10 cellular contexts compared by ENCODE assay signal in the genomic region with DNA sequence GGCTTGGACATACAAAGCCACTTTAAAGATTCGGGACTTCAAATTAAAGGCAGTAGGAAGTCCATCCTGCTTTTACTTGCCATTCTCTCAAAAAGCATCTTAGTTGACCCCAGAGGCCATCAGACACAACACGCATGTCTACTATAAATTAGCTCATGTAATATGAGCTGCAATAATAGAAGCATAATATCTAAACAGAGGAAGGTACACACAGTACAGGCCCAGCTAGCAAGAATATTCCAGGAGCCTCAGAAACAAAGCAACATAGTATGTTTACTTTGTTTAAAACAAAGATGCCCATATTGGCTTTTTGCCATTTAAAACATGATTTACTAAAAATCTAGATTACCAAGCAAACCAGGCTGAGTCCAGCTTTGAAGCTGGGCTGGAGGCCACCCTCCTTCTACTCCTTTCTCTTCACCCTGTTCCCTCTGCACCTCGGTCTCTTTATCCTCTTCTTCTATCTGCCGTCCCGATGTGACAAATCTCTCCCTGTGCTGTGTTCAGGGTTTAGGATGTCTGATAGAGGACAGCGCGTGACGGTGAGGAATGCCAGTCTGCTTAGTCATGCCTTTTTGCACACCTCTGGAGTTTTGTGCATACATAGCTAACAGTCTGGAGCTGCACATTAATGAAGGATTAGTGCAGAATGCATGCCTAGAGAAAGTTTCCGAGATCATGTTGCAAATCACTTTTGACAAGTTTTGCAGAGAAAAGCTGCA. TPM values are rescaled to one million over a fixed set of nuclear protein-coding genes. Genes with fewer than 3 reads are reported as not detected.
DNase-seq lines count a peak whose midpoint lies in the region; ATAC-seq and TF ChIP-seq lines count a peak whose summit lies in the region.
"Had no signal": no experiment of that assay in that cellular context is flagged by ENCODE, and none has a peak within 500 bp of the region (broad histone marks: within the 10 kb centered on the region; RNA-seq: fewer than 3 reads in every experiment).

No MANE protein-coding gene starts in this region.

- peak; percentile 82 for ATAC-seq in SK-N-SH treated with all-trans-retinoic acid at 6 μM for 48 hours
- no peak for ATAC-seq in HG03520 (IDR thresholded peaks at IDR 0.05; ENCODE audit: unreplicated experiment)

- H3K27me3 ChIP-seq in HAP-1 (ENCODE audit: low read depth) = no peaks in the 10 kb centered on the region

- peaks cover 28% of the 10 kb centered on the region for H3K4me1 ChIP-seq in HAP-1

- H3K36me3 ChIP-seq in HAP-1 (replicated peaks) = no peaks in the 10 kb centered on the region

- in situ Hi-C loops in HAP-1 (cut with MboI; ENCODE audit: low sequenced_read_pairs) = no loop called here

- H3K9me3 ChIP-seq in HAP-1 = no peaks in the 10 kb centered on the region

- no peak overlapping the region for H3K4me3 ChIP-seq in HAP-1

- DNase-seq in HAP-1 (ENCODE audit: low spot score in 2 of 2) (peak; percentile 72 to 84), glomerular visceral epithelial cell (ENCODE audit: extremely low spot score) (peak; percentile 66), renal cortical epithelial cell (ENCODE audit: low read depth) (peak; percentile 66), NCI-H2196 treated with DMSO at 0.1 percent for 48 hours (lab: John Stamatoyannopoulos, UW; ENCODE audit: unreplicated experiment) (no peak), GF-D8 (lab: John Stamatoyannopoulos, UW) (no peak), GM19238 (ENCODE audit: insufficient read length, low spot score) (no peak)
- DNase-seq: activated naive CD4-positive, alpha-beta T cell; KG1 had no signal

TF ChIP-seq in SK-N-SH treated with all-trans-retinoic acid at 6 μM for 48 hours, 23 proteins besides CTCF, POLR2A, EP300 and RAD21:
- TF ChIP-seq ZFP3 (CRISPR knock-in tag; IDR thresholded peaks at IDR 0.05) (no peak), TCF4 (CRISPR knock-in tag; IDR thresholded peaks at IDR 0.05; ENCODE audit: borderline replicate concordance) (no peak), TOX (CRISPR knock-in tag; IDR thresholded peaks at IDR 0.05; ENCODE audit: borderline replicate concordance) (no peak), PPARA (CRISPR knock-in tag; IDR thresholded peaks at IDR 0.05; ENCODE audit: borderline replicate concordance) (no peak), ESRRG (CRISPR knock-in tag; IDR thresholded peaks at IDR 0.05) (no peak), CSDC2 (CRISPR knock-in tag; IDR thresholded peaks at IDR 0.05) (no peak), ZFP30 (CRISPR knock-in tag; IDR thresholded peaks at IDR 0.05) (no peak), ZC3H10 (CRISPR knock-in tag; IDR thresholded peaks at IDR 0.05) (no peak), BACH2 (CRISPR knock-in tag; IDR thresholded peaks at IDR 0.05; ENCODE audit: borderline replicate concordance) (no peak), ARNTL (CRISPR knock-in tag; IDR thresholded peaks at IDR 0.05; ENCODE audit: borderline replicate concordance, low read depth) (no peak), POU6F1 (CRISPR knock-in tag; IDR thresholded peaks at IDR 0.05; ENCODE audit: borderline replicate concordance, low read depth) (no peak), SNAI2 (CRISPR knock-in tag; IDR thresholded peaks at IDR 0.05) (no peak), ZNF565 (CRISPR knock-in tag; conservative IDR thresholded peaks at IDR 0.05; ENCODE audit: low read depth) (no peak), TSHZ2 (CRISPR knock-in tag; IDR thresholded peaks at IDR 0.05) (no peak), OSR1 (CRISPR knock-in tag; IDR thresholded peaks at IDR 0.05) (no peak), ZNF70 (CRISPR knock-in tag; IDR thresholded peaks at IDR 0.05) (no peak), PATZ1 (CRISPR knock-in tag; IDR thresholded peaks at IDR 0.05; ENCODE audit: borderline replicate concordance) (no peak), ZNF8 (CRISPR knock-in tag; IDR thresholded peaks at IDR 0.05) (no peak)
- TF ChIP-seq, protein P1, sequence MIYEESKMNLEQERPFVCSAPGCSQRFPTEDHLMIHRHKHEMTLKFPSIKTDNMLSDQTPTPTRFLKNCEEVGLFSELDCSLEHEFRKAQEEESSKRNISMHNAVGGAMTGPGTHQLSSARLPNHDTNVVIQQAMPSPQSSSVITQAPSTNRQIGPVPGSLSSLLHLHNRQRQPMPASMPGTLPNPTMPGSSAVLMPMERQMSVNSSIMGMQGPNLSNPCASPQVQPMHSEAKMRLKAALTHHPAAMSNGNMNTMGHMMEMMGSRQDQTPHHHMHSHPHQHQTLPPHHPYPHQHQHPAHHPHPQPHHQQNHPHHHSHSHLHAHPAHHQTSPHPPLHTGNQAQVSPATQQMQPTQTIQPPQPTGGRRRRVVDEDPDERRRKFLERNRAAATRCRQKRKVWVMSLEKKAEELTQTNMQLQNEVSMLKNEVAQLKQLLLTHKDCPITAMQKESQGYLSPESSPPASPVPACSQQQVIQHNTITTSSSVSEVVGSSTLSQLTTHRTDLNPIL (CRISPR knock-in tag; IDR thresholded peaks at IDR 0.05; ENCODE audit: low read depth) = no peak
- TF ChIP-seq, protein P2, sequence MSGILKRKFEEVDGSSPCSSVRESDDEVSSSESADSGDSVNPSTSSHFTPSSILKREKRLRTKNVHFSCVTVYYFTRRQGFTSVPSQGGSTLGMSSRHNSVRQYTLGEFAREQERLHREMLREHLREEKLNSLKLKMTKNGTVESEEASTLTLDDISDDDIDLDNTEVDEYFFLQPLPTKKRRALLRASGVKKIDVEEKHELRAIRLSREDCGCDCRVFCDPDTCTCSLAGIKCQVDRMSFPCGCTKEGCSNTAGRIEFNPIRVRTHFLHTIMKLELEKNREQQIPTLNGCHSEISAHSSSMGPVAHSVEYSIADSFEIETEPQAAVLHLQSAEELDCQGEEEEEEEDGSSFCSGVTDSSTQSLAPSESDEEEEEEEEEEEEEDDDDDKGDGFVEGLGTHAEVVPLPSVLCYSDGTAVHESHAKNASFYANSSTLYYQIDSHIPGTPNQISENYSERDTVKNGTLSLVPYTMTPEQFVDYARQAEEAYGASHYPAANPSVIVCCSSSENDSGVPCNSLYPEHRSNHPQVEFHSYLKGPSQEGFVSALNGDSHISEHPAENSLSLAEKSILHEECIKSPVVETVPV (CRISPR knock-in tag; IDR thresholded peaks at IDR 0.05) = no peak

RNA-seq across cellular contexts. Expression of gene DTNA, which starts 28.2 kb away (rescaled TPM):
- 10.4 and 21.1 TPM in 2 replicates for total RNA-seq in renal cortical epithelial cell

Comparison
In these comparisons a context has a peak if more than half of its experiments do, and no peak if none do; other contexts are left out.
1. DNase-seq: peak in HAP-1 (2 of 2), glomerular visceral epithelial cell (single experiment) and renal cortical epithelial cell (single experiment); none in NCI-H2196 treated with DMSO at 0.1 percent for 48 hours (single experiment), GF-D8 (single experiment) and GM19238 (single experiment).